14 cellular contexts compared by ENCODE assay signal in the genomic region with DNA sequence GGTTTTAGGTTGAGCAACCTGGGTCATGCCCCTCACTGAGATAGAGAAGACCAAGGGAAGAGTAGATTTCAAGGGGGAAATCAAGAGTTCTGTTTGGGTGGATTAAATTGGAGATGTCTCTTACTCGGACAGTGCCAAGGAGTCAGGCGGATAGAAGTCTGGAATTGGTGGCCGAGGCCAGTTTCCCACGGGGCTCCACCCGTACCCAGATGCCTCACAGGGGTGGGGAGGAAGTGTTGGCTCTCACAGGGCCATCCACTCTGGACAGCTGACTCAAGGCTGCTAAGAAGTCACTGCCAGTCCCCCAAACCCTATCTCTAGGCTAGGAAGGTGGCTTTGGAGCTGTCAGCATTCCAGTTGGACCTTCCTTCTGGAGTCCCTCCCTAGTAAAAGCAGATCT.
A peak's percentile ranks its signal among the peaks of the same experiment; 100 is the strongest.
DNase-seq lines count a peak whose midpoint lies in the region; TF ChIP-seq lines count a peak whose summit lies in the region.
"Had no signal": no experiment of that assay in that cellular context is flagged by ENCODE, and none has a peak within 500 bp of the region (broad histone marks: within the 10 kb centered on the region; RNA-seq: fewer than 3 reads in every experiment).

No MANE protein-coding gene starts in this region.

- H2BK15ac ChIP-seq in mesenchymal stem cell (ENCODE audit: low read depth, poor library complexity, severe bottlenecking) = no peak overlapping the region

- no peak overlapping the region for H3K27ac ChIP-seq in mesenchymal stem cell (ENCODE audit: low read length, poor library complexity, severe bottlenecking)
- peak overlapping the region; percentile 75 for H3K27ac ChIP-seq in vagina
- H3K27ac ChIP-seq in suprapubic skin = no peak overlapping the region

- H3K4me2 ChIP-seq in Loucy (ENCODE audit: low read depth, low read length, poor library complexity, severe bottlenecking) (peak overlapping the region; percentile 85), mesenchymal stem cell (ENCODE audit: low read length, poor library complexity, severe bottlenecking) (no peak overlapping the region)

- H3K4me1 Mint-ChIP-seq in activated CD4-positive, alpha-beta T cell treated with anti-CD3 and anti-CD28 coated beads, Interleukin-2, amount 10 ng/mL, durations not matched to agents 7 days and 5 days = peaks cover 21% of the 10 kb centered on the region

- no peaks in the 10 kb centered on the region for H3F3A ChIP-seq in Loucy (ENCODE audit: low read depth)

- peaks cover 44% of the 10 kb centered on the region for H3K4me1 ChIP-seq in Loucy (ENCODE audit: insufficient read depth, low read length, poor library complexity, severe bottlenecking)
- no peaks in the 10 kb centered on the region for H3K4me1 ChIP-seq in mesenchymal stem cell (ENCODE audit: control insufficient read depth, insufficient read depth, low read depth, low read length)
- H3K4me1 ChIP-seq in vagina = peaks cover 54% of the 10 kb centered on the region
- peaks cover 56% of the 10 kb centered on the region for H3K4me1 ChIP-seq in suprapubic skin

- TF ChIP-seq POLR2A in vagina (IDR thresholded peaks at IDR 0.05) (no peak), suprapubic skin (IDR thresholded peaks at IDR 0.05) (no peak)

- no peak overlapping the region for H2BK5ac ChIP-seq in mesenchymal stem cell (ENCODE audit: low read depth, low read length, poor library complexity, severe bottlenecking)

- H3K9ac ChIP-seq in Loucy (ENCODE audit: low read depth, low read length, poor library complexity, severe bottlenecking) (no peak overlapping the region), mesenchymal stem cell (ENCODE audit: low read length) (no peak overlapping the region)

- H3K9me3 ChIP-seq in Loucy (ENCODE audit: insufficient read depth, low read depth, low read length) (no peaks in the 10 kb centered on the region), mesenchymal stem cell (ENCODE audit: control insufficient read depth, low read length) (no peaks in the 10 kb centered on the region), vagina (no peaks in the 10 kb centered on the region), suprapubic skin (no peaks in the 10 kb centered on the region)

- no peaks in the 10 kb centered on the region for H3K36me3 Mint-ChIP-seq in activated CD4-positive, alpha-beta T cell treated with anti-CD3 and anti-CD28 coated beads, Interleukin-2, amount 10 ng/mL, durations not matched to agents 7 days and 5 days (ENCODE audit: low read depth)

- H2BK120ac ChIP-seq in mesenchymal stem cell (ENCODE audit: low read depth, low read length) = peak overlapping the region; percentile 11

- H2AFZ ChIP-seq in Loucy (ENCODE audit: low read length) (no peak overlapping the region), mesenchymal stem cell (ENCODE audit: low read depth, low read length) (no peak overlapping the region)

- H4K20me1 ChIP-seq in Loucy (ENCODE audit: insufficient read depth, low read length, poor library complexity, severe bottlenecking) = no peaks in the 10 kb centered on the region

- no peak for DNase-seq in activated CD4-positive, alpha-beta T cell treated with anti-CD3 and anti-CD28 coated beads, Interleukin-2, amount 10 ng/mL, durations not matched to agents 7 days and 5 days
- no peak for DNase-seq in activated CD4-positive, alpha-beta T cell treated with anti-CD3 and anti-CD28 coated beads for 48 hours
- DNase-seq in mesenchymal stem cell = no peak
- no peak for DNase-seq in vagina (ENCODE audit: extremely low spot score in 2 of 2)
- no peak for DNase-seq in DMS53 (lab: John Stamatoyannopoulos, UW)
- no peak for DNase-seq in SHP77 (lab: John Stamatoyannopoulos, UW)
- DNase-seq in suprapubic skin (ENCODE audit: low spot score in 2 of 2) = no peak
- DNase-seq: H9; NCI-H1930; NCI-H446; NCI-H69; NK-92 treated with Interleukin-12 subunit alpha and Interleukin-12 subunit beta, amount 100 ng/mL, for 24 hours; SIG-M5 had no signal

- no peak overlapping the region for H2AK5ac ChIP-seq in mesenchymal stem cell (ENCODE audit: low read length, severe bottlenecking)

- CTCF ChIA-PET in activated CD4-positive, alpha-beta T cell treated with anti-CD3 and anti-CD28 coated beads, Interleukin-2, amount 10 ng/mL, durations not matched to agents 7 days and 5 days (lab: Charles Lee) = interaction anchor here (0.6 kb wide), 1 partner anchor 191 kb away, joined by 4 read pairs; no protein-coding TSS in a partner anchor

- H3K36me3 ChIP-seq in Loucy (ENCODE audit: insufficient read depth, low read length) = no peaks in the 10 kb centered on the region
- H3K36me3 ChIP-seq in mesenchymal stem cell (ENCODE audit: control insufficient read depth in 1 of 2, insufficient read depth in 2 of 2, low read depth in 1 of 2, low read length in 2 of 2) = no peaks in the 10 kb centered on the region
- H3K36me3 ChIP-seq in vagina = no peaks in the 10 kb centered on the region
- H3K36me3 ChIP-seq in suprapubic skin = no peaks in the 10 kb centered on the region

- peaks cover 17% of the 10 kb centered on the region for H3K27me3 Mint-ChIP-seq in activated CD4-positive, alpha-beta T cell treated with anti-CD3 and anti-CD28 coated beads, Interleukin-2, amount 10 ng/mL, durations not matched to agents 7 days and 5 days

- peak overlapping the region; percentile 56 for H4K91ac ChIP-seq in mesenchymal stem cell (ENCODE audit: low read length)

- no peak overlapping the region for H3K23ac ChIP-seq in mesenchymal stem cell (ENCODE audit: low read length in 2 of 2)

- H3K14ac ChIP-seq in mesenchymal stem cell (ENCODE audit: low read length in 2 of 2) = peak overlapping the region in 1 of 2 experiments; percentile 89

- no peak overlapping the region for H3K4me3 ChIP-seq in Loucy (ENCODE audit: low read length, poor library complexity, severe bottlenecking)
- peak overlapping the region in 1 of 2 experiments; percentile 26 for H3K4me3 ChIP-seq in mesenchymal stem cell (ENCODE audit: insufficient read depth in 1 of 2, low read depth in 1 of 2, low read length in 2 of 2)
- H3K4me3 ChIP-seq in vagina = no peak overlapping the region
- no peak overlapping the region for H3K4me3 ChIP-seq in suprapubic skin

- no peaks in the 10 kb centered on the region for H3K79me1 ChIP-seq in mesenchymal stem cell (replicated peaks; ENCODE audit: low read length, poor library complexity, severe bottlenecking)

- TF ChIP-seq CTCF in Loucy (conservative IDR thresholded peaks at IDR 0.05; ENCODE audit: low read length) = no peak
- TF ChIP-seq CTCF in vagina (IDR thresholded peaks at IDR 0.05) = no peak
- TF ChIP-seq CTCF in suprapubic skin (IDR thresholded peaks at IDR 0.05) = no peak

- no peak for TF ChIP-seq EP300 in suprapubic skin (IDR thresholded peaks at IDR 0.05)

- peaks cover 4% of the 10 kb centered on the region for H3K9me3 Mint-ChIP-seq in activated CD4-positive, alpha-beta T cell treated with anti-CD3 and anti-CD28 coated beads, Interleukin-2, amount 10 ng/mL, durations not matched to agents 7 days and 5 days

- POLR2A ChIA-PET in activated CD4-positive, alpha-beta T cell treated with anti-CD3 and anti-CD28 coated beads, Interleukin-2, amount 10 ng/mL, durations not matched to agents 7 days and 5 days (lab: Charles Lee) = no interaction called here

- no peaks in the 10 kb centered on the region for H3K27me3 ChIP-seq in Loucy (ENCODE audit: insufficient read depth, low read length, poor library complexity, severe bottlenecking)
- no peaks in the 10 kb centered on the region for H3K27me3 ChIP-seq in mesenchymal stem cell (ENCODE audit: control insufficient read depth in 1 of 2, insufficient read depth in 1 of 2, low read length in 2 of 2)
- no peaks in the 10 kb centered on the region for H3K27me3 ChIP-seq in vagina
- no peaks in the 10 kb centered on the region for H3K27me3 ChIP-seq in suprapubic skin

- intact Hi-C loops in vagina (cut with DNase I) = no loop called here

- H3K79me2 ChIP-seq in Loucy (ENCODE audit: insufficient read depth, low read length) = no peaks in the 10 kb centered on the region

- H4K8ac ChIP-seq in mesenchymal stem cell (ENCODE audit: low read length) = no peak overlapping the region

- WGBS in mesenchymal stem cell = 100% methylated on average over 5 of the region's 5 CpGs
- WGBS in suprapubic skin = 35% methylated on average over 5 of the region's 5 CpGs

- peak overlapping the region; percentile 59 to 90 for H2BK12ac ChIP-seq in mesenchymal stem cell (ENCODE audit: low read length in 2 of 2)

- H3K27ac Mint-ChIP-seq in activated CD4-positive, alpha-beta T cell treated with anti-CD3 and anti-CD28 coated beads, Interleukin-2, amount 10 ng/mL, durations not matched to agents 7 days and 5 days = peak overlapping the region; percentile 59
- H3K27ac Mint-ChIP-seq: H9 had no signal

- H3K18ac ChIP-seq in mesenchymal stem cell (ENCODE audit: low read depth in 1 of 2, low read length in 2 of 2) = peak overlapping the region; percentile 82 to 91

- no peaks in the 10 kb centered on the region for H3K9me2 ChIP-seq in Loucy (replicated peaks; ENCODE audit: low read depth, low read length)

- H3K4ac ChIP-seq in mesenchymal stem cell (ENCODE audit: low read depth in 1 of 2, low read length in 2 of 2) = peak overlapping the region; percentile 57 to 84

- no peak overlapping the region for H3K4me3 Mint-ChIP-seq in activated CD4-positive, alpha-beta T cell treated with anti-CD3 and anti-CD28 coated beads, Interleukin-2, amount 10 ng/mL, durations not matched to agents 7 days and 5 days
- H3K4me3 Mint-ChIP-seq: H9 had no signal
